17 cellular contexts compared by ENCODE assay signal in the genomic region with DNA sequence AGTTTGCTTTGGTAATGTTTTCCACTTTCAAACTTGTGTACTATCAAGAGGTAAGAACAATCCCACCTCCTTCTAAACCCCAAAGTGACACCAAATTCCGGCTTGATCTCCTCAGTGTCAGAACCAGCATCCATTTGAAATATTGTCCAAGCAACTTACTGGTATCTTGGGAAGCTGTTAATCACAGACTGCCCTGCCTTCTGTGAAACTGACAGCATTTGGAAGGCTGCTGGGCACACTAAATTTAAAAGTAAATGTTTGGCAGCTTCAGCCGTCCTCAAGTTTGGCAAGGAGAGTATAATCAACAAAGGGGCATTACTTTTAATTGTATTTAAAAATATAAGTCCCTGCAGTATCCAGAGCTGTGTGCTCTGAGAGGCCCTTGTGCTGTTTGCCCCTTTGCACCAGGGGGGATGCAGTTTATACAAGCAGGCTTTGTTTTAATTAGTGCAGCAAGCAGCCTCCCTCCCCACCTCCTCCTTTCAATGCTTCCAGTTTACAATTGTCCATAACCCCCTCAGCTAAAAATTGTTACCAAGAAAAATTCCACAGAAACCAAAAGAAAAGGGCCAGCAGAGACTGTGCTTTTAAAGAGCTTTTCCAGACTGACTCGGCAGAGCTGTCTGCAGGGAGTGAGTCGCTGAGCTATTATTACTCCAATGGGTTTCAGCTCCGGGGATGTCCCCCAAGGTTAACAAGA.
A peak's percentile ranks its signal among the peaks of the same experiment; 100 is the strongest.
DNase-seq lines count a peak whose midpoint lies in the region; ATAC-seq, FAIRE-seq and TF ChIP-seq lines count a peak whose summit lies in the region.
"Had no signal": no experiment of that assay in that cellular context is flagged by ENCODE, and none has a peak within 500 bp of the region (broad histone marks: within the 10 kb centered on the region; RNA-seq: fewer than 3 reads in every experiment).

No MANE protein-coding gene starts in this region.

- H3K36me3 ChIP-seq in GM23338 (ENCODE audit: insufficient read depth) (no peaks in the 10 kb centered on the region), right atrium auricular region (no peaks in the 10 kb centered on the region), prostate gland (no peaks in the 10 kb centered on the region), Caco-2 (ENCODE audit: control insufficient read depth, insufficient read depth, low read length) (no peaks in the 10 kb centered on the region)
- H3K36me3 ChIP-seq: tibial nerve had no signal

- H3K27ac ChIP-seq in GM23338 (ENCODE audit: low read depth) (no peak overlapping the region), angular gyrus (ENCODE audit: low read depth, low read length) (peak overlapping the region; percentile 24), right atrium auricular region (peak overlapping the region; percentile 54 to 80), prostate gland (peak overlapping the region; percentile 25 to 38)
- H3K27ac ChIP-seq: epithelial cell of prostate had no signal

- peaks cover 5% of the 10 kb centered on the region; the same call in 1 of the 3 replicates for H3K9me3 Mint-ChIP-seq in GM23338
- H3K9me3 Mint-ChIP-seq in activated naive CD8-positive, alpha-beta T cell treated with anti-CD3 and anti-CD28 coated beads, Interleukin-2, amount 50 U/mL, for 24 hours, result peaks cover 5% of the 10 kb centered on the region
- H3K9me3 Mint-ChIP-seq in Caco-2 (ENCODE audit: unreplicated experiment), result no peaks in the 10 kb centered on the region
- H3K9me3 Mint-ChIP-seq: memory B cell had no signal

- H3K27me3 ChIP-seq in GM23338 (ENCODE audit: insufficient read depth) (no peaks in the 10 kb centered on the region), right atrium auricular region (no peaks in the 10 kb centered on the region), prostate gland (replicated peaks; ENCODE audit: insufficient read depth) (no peaks in the 10 kb centered on the region), Caco-2 (replicated peaks; ENCODE audit: control insufficient read depth, insufficient read depth, low read length) (no peaks in the 10 kb centered on the region)
- H3K27me3 ChIP-seq: tibial nerve had no signal

- POLR2A ChIA-PET in Caco-2 (lab: Charles Lee), result no interaction called here

- no TSS peak for BruUV-seq in Caco-2 (replicated peaks; lab: Mats Ljungman, UMichigan)

- no peak for TF ChIP-seq POLR2A in prostate gland (IDR thresholded peaks at IDR 0.05)

- H3K27ac Mint-ChIP-seq in GM23338 (peak overlapping the region; percentile 65; the same call in 1 of the 2 replicates), Caco-2 (ENCODE audit: unreplicated experiment) (no peak overlapping the region)
- H3K27ac Mint-ChIP-seq in activated naive CD8-positive, alpha-beta T cell treated with anti-CD3 and anti-CD28 coated beads, Interleukin-2, amount 50 U/mL, for 24 hours, result no peak overlapping the region
- H3K27ac Mint-ChIP-seq: CD4-positive, alpha-beta memory T cell; memory B cell had no signal

- H3K4me3 Mint-ChIP-seq in GM23338, result peak overlapping the region; percentile 28; the same call in 1 of the 3 replicates
- no peak overlapping the region for H3K4me3 Mint-ChIP-seq in activated naive CD8-positive, alpha-beta T cell treated with anti-CD3 and anti-CD28 coated beads, Interleukin-2, amount 50 U/mL, for 24 hours
- no peak overlapping the region for H3K4me3 Mint-ChIP-seq in Caco-2 (ENCODE audit: unreplicated experiment)
- H3K4me3 Mint-ChIP-seq: CD4-positive, alpha-beta memory T cell; memory B cell had no signal

- H3K36me3 Mint-ChIP-seq in GM23338 (ENCODE audit: low read depth), result no peaks in the 10 kb centered on the region; the same call in 2 of the 3 replicates
- H3K36me3 Mint-ChIP-seq in activated naive CD8-positive, alpha-beta T cell treated with anti-CD3 and anti-CD28 coated beads, Interleukin-2, amount 50 U/mL, for 24 hours (ENCODE audit: low read depth), result no peaks in the 10 kb centered on the region
- no peaks in the 10 kb centered on the region for H3K36me3 Mint-ChIP-seq in Caco-2 (ENCODE audit: insufficient read depth, unreplicated experiment)
- H3K36me3 Mint-ChIP-seq: CD4-positive, alpha-beta memory T cell; memory B cell had no signal

- H3K4me1 Mint-ChIP-seq in GM23338, result peaks cover 26% of the 10 kb centered on the region
- no peaks in the 10 kb centered on the region for H3K4me1 Mint-ChIP-seq in activated naive CD8-positive, alpha-beta T cell treated with anti-CD3 and anti-CD28 coated beads, Interleukin-2, amount 50 U/mL, for 24 hours
- no peaks in the 10 kb centered on the region for H3K4me1 Mint-ChIP-seq in Caco-2 (ENCODE audit: low read depth, unreplicated experiment)
- H3K4me1 Mint-ChIP-seq: CD4-positive, alpha-beta memory T cell; memory B cell had no signal

- H3K4me1 ChIP-seq in GM23338 (ENCODE audit: insufficient read depth), result peaks cover 32% of the 10 kb centered on the region
- H3K4me1 ChIP-seq in right atrium auricular region, result peaks cover 0 to 26% of the 10 kb centered on the region in 2 donors
- H3K4me1 ChIP-seq in prostate gland (replicated peaks), result no peaks in the 10 kb centered on the region
- no peaks in the 10 kb centered on the region for H3K4me1 ChIP-seq in Caco-2

- no peak for FAIRE-seq in urothelium cell line (lab: Jason Lieb, UNC)
- FAIRE-seq: GM18507 had no signal

- peaks cover 0 to 6% of the 10 kb centered on the region in 2 donors for H3K9me3 ChIP-seq in right atrium auricular region
- no peaks in the 10 kb centered on the region for H3K9me3 ChIP-seq in prostate gland
- H3K9me3 ChIP-seq in Caco-2, result no peaks in the 10 kb centered on the region
- H3K9me3 ChIP-seq: tibial nerve had no signal

- 8% methylated on average over 5 of the region's 5 CpGs for WGBS in prostate gland

- intact Hi-C loops in prostate gland (cut with DNase I) (no loop called here), Caco-2 (cut with micrococcal nuclease; ENCODE audit: unreplicated experiment) (no loop called here)

- peak; percentile 16 for DNase-seq in GM23338 (ENCODE audit: low spot score)
- DNase-seq in right atrium auricular region (ENCODE audit: low spot score), result no peak
- peak; percentile 31 for DNase-seq in prostate gland (ENCODE audit: low spot score)
- no peak for DNase-seq in urothelium cell line (ENCODE audit: low spot score)
- DNase-seq in activated naive CD8-positive, alpha-beta T cell treated with anti-CD3 and anti-CD28 coated beads, Interleukin-2, amount 50 U/mL, for 24 hours, result no peak
- DNase-seq in NCI-H510A (lab: John Stamatoyannopoulos, UW), result no peak
- no peak for DNase-seq in Caco-2
- DNase-seq: activated naive CD4-positive, alpha-beta T cell treated with Interleukin-2 at 50 U/mL for 16 hours; CD4-positive, alpha-beta memory T cell; MM.1S; stimulated activated CD4-positive, alpha-beta T cell treated with anti-CD3 and anti-CD28 coated beads, Interleukin-2, amount 100 ng/mL, for 24 hours had no signal

- H3K79me2 ChIP-seq in GM23338 (replicated peaks; ENCODE audit: insufficient read depth), result no peaks in the 10 kb centered on the region

- no peaks in the 10 kb centered on the region for H4K20me1 ChIP-seq in GM23338 (replicated peaks; ENCODE audit: insufficient read depth)

- ATAC-seq in GM23338, result peak; percentile 90
- ATAC-seq in activated naive CD8-positive, alpha-beta T cell treated with anti-CD3 and anti-CD28 coated beads, Interleukin-2, amount 50 U/mL, for 24 hours, result no peak
- ATAC-seq: Panc1 had no signal

- TF ChIP-seq CTCF in GM23338 (conservative IDR thresholded peaks at IDR 0.05; ENCODE audit: low read depth in 2 of 2), result no peak
- TF ChIP-seq CTCF in right atrium auricular region (IDR thresholded peaks at IDR 0.05), result no peak
- TF ChIP-seq CTCF in prostate gland (IDR thresholded peaks at IDR 0.05), result no peak
- no peak for TF ChIP-seq CTCF in Caco-2 (IDR thresholded peaks at IDR 0.05; ENCODE audit: insufficient read depth in 1 of 2, low read depth in 1 of 2, low read length in 1 of 2, severe bottlenecking in 1 of 2, unreplicated experiment in 1 of 2)

- H3K27me3 Mint-ChIP-seq in GM23338 (ENCODE audit: insufficient read depth, low read depth, poor library complexity) (no peaks in the 10 kb centered on the region), Caco-2 (ENCODE audit: insufficient read depth, unreplicated experiment) (no peaks in the 10 kb centered on the region)
- H3K27me3 Mint-ChIP-seq in activated naive CD8-positive, alpha-beta T cell treated with anti-CD3 and anti-CD28 coated beads, Interleukin-2, amount 50 U/mL, for 24 hours, result no peaks in the 10 kb centered on the region
- H3K27me3 Mint-ChIP-seq: CD4-positive, alpha-beta memory T cell; memory B cell had no signal

- H3K4me3 ChIP-seq in GM23338 (peak overlapping the region; percentile 5; the same call in 1 of the 2 replicates), right atrium auricular region (peak overlapping the region in 1 of 2 donors; percentile 34), prostate gland (no peak overlapping the region), Caco-2 (ENCODE audit: low read depth, low read length) (no peak overlapping the region)
- H3K4me3 ChIP-seq: tibial nerve had no signal

- H3K9me2 ChIP-seq in GM23338 (ENCODE audit: insufficient read depth), result no peaks in the 10 kb centered on the region

- no peaks in the 10 kb centered on the region for H3F3A ChIP-seq in GM23338 (replicated peaks; ENCODE audit: low read depth)

- H2AFZ ChIP-seq in GM23338, result peak overlapping the region; percentile 35

- H3K4me2 ChIP-seq in GM23338, result peak overlapping the region; percentile 59

- CTCF ChIA-PET in Caco-2 (lab: Charles Lee), result no interaction called here

TF ChIP-seq in GM23338, 12 proteins besides CTCF, POLR2A, EP300 and RAD21 (continues in another document):
- TF ChIP-seq JUNB (IDR thresholded peaks at IDR 0.05; ENCODE audit: unreplicated experiment), result no peak
- no peak for TF ChIP-seq EZH2 (IDR thresholded peaks at IDR 0.05; ENCODE audit: low read depth, unreplicated experiment)
- TF ChIP-seq, protein P1, sequence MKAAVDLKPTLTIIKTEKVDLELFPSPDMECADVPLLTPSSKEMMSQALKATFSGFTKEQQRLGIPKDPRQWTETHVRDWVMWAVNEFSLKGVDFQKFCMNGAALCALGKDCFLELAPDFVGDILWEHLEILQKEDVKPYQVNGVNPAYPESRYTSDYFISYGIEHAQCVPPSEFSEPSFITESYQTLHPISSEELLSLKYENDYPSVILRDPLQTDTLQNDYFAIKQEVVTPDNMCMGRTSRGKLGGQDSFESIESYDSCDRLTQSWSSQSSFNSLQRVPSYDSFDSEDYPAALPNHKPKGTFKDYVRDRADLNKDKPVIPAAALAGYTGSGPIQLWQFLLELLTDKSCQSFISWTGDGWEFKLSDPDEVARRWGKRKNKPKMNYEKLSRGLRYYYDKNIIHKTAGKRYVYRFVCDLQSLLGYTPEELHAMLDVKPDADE (IDR thresholded peaks at IDR 0.05), result no peak
- TF ChIP-seq ZNF114 (CRISPR knock-in tag; IDR thresholded peaks at IDR 0.05), result no peak
- TF ChIP-seq EZH2phosphoT487 (IDR thresholded peaks at IDR 0.05; ENCODE audit: unreplicated experiment), result no peak
- no peak for TF ChIP-seq STAT1 (IDR thresholded peaks at IDR 0.05; ENCODE audit: unreplicated experiment)
- TF ChIP-seq POLR2AphosphoS5 (IDR thresholded peaks at IDR 0.05; ENCODE audit: low read depth), result no peak

Comparison
In these comparisons a context has a peak if more than half of its experiments do, and no peak if none do; other contexts are left out.
1. DNase-seq: peak in GM23338 (single experiment) and prostate gland (single experiment); none in right atrium auricular region (single experiment), urothelium cell line (single experiment), activated naive CD8-positive, alpha-beta T cell treated with anti-CD3 and anti-CD28 coated beads, Interleukin-2, amount 50 U/mL, for 24 hours (single experiment), NCI-H510A (single experiment) and Caco-2 (0 of 2).